Comparison of ENCODE assay signal across 16 cellular contexts in the genomic region with DNA sequence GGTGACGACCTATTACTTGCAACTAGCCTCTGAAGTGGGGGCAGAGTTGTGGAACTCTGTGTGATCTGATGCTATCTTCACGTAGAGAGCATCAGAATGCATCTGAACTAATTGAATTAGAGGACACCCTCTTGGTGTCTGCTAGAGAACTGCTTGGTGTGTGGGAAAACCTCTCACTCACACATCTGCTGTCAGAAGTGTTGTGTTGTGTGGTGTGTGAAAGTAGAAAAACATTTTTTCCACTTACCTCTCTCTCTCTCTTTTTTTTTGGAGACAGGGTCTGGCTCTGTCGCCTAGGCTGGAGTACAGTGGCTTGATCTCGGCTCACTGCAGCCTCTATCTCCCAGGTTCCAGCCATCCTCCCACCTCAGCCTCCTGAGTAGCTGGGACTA.
DNase-seq lines count a peak whose midpoint lies in the region; ATAC-seq, FAIRE-seq and TF ChIP-seq lines count a peak whose summit lies in the region.
"Had no signal": no experiment of that assay in that cellular context is flagged by ENCODE, and none has a peak within 500 bp of the region (broad histone marks: within the 10 kb centered on the region; RNA-seq: fewer than 3 reads in every experiment).

No MANE protein-coding gene starts in this region.

- DNase-seq in K562 (ENCODE audit: extremely low read depth in 1 of 4, low spot score in 3 of 4), result no peak
- DNase-seq in mesendoderm, result peak; percentile 25
- peak in 2 of 6 donors; percentile 16 to 33 for DNase-seq in pancreas
- DNase-seq in T-helper 2 cell, result no peak
- no peak for DNase-seq in AML-193 (lab: John Stamatoyannopoulos, UW)
- no peak for DNase-seq in UCSD-AML1 (lab: John Stamatoyannopoulos, UW; ENCODE audit: unreplicated experiment)
- DNase-seq: BE2C; Caco-2; CD8-positive, alpha-beta T cell; DMS53; GF-D8 had no signal

- H4K8ac ChIP-seq in mesendoderm (ENCODE audit: low read depth, low read length), result no peak overlapping the region

- in situ Hi-C loops in K562 (cut with MboI), result no loop called here

- CTCF ChIA-PET in K562 (lab: Yijun Ruan, JAX; ENCODE audit: low intra/inter-chr PET ratio), result no interaction called here

- peak; percentile 20; the same call in 1 of the 3 replicates for ATAC-seq in K562
- ATAC-seq in pancreas, result peak in 3 of 4 donors; percentile 63 to 86 (median 69)
- ATAC-seq: CD8-positive, alpha-beta T cell; HCT116 had no signal

- H3K9me3 ChIP-seq in K562 (replicated peaks; ENCODE audit: control insufficient read depth, insufficient read depth, low read depth, low read length) (no peaks in the 10 kb centered on the region), pancreas (no peaks in the 10 kb centered on the region)
- H3K9me3 ChIP-seq: BE2C, Caco-2 had no signal

- H3K4ac ChIP-seq in mesendoderm (ENCODE audit: low read depth, low read length), result no peak overlapping the region

- H4K5ac ChIP-seq in mesendoderm (ENCODE audit: low read length), result no peak overlapping the region

- H3K27me3 ChIP-seq in KMS-11 (ENCODE audit: insufficient read depth, low read depth), result no peaks in the 10 kb centered on the region
- peaks cover 23 to 55% of the 10 kb centered on the region in 2 experiments; a peak in 4 of 5 replicates for H3K27me3 ChIP-seq in K562 (ENCODE audit: control insufficient read depth in 2 of 2, insufficient read depth in 2 of 2, low read length in 2 of 2)
- no peaks in the 10 kb centered on the region for H3K27me3 ChIP-seq in mesendoderm (ENCODE audit: insufficient read depth, low read length, poor library complexity)
- H3K27me3 ChIP-seq in pancreas, result no peaks in the 10 kb centered on the region
- H3K27me3 ChIP-seq: BE2C had no signal

- POLR2A ChIA-PET in K562 (lab: Yijun Ruan, JAX), result no interaction called here

- 0 out of 2 replicates have a peak overlapping the region, but pooled peaks have one; percentile 1 for H3K4me2 ChIP-seq in KMS-11
- no peak overlapping the region; the same call in 1 of the 2 replicates for H3K4me2 ChIP-seq in K562 (ENCODE audit: insufficient read depth, low read length)
- no peak overlapping the region for H3K4me2 ChIP-seq in mesendoderm (ENCODE audit: low read length)

- TF ChIP-seq CTCF in KMS-11 (conservative IDR thresholded peaks at IDR 0.05; ENCODE audit: low read depth, low read length), result no peak
- no peak for TF ChIP-seq CTCF in K562 (IDR thresholded peaks at IDR 0.05 in 2 of 3, conservative IDR thresholded peaks at IDR 0.05 in 1 of 3; ENCODE audit: insufficient read depth in 2 of 3, low read depth in 1 of 3, low read length in 3 of 3)
- TF ChIP-seq CTCF in pancreas (IDR thresholded peaks at IDR 0.05), result no peak

- no peak overlapping the region for H3K23ac ChIP-seq in mesendoderm (ENCODE audit: low read length)

- H3K79me1 ChIP-seq in mesendoderm (ENCODE audit: low read length), result no peaks in the 10 kb centered on the region

- H2AFZ ChIP-seq in KMS-11 (ENCODE audit: low read depth) (no peak overlapping the region; the same call in 1 of the 2 replicates), K562 (ENCODE audit: low read depth, low read length) (no peak overlapping the region)

- H3K4me3 ChIP-seq in KMS-11 (IDR thresholded peaks at IDR 0.05; ENCODE audit: insufficient read depth, low read depth, low read length) (no peak overlapping the region), K562 (no peak overlapping the region), mesendoderm (ENCODE audit: low read length) (no peak overlapping the region), pancreas (no peak overlapping the region)

- intact Hi-C loops in K562 (cut with micrococcal nuclease), result no loop called here
- intact Hi-C loops in pancreas (cut with DNase I), result no loop called here

- H3K18ac ChIP-seq in mesendoderm (ENCODE audit: low read length), result no peak overlapping the region

- no peaks in the 10 kb centered on the region for H3K9me1 ChIP-seq in K562 (ENCODE audit: control insufficient read depth, insufficient read depth, low read length)

- H4K20me1 ChIP-seq in KMS-11 (ENCODE audit: insufficient read depth), result no peaks in the 10 kb centered on the region
- peaks cover 7% of the 10 kb centered on the region for H4K20me1 ChIP-seq in K562 (replicated peaks; ENCODE audit: control insufficient read depth, insufficient read depth, low read length)

- BruUV-seq in K562 (replicated peaks; lab: Mats Ljungman, UMichigan), result no TSS peak

- H3K4me1 ChIP-seq in KMS-11 (ENCODE audit: low read depth, poor library complexity, severe bottlenecking) (peaks cover 44% of the 10 kb centered on the region), K562 (replicated peaks in 1 of 2; ENCODE audit: control insufficient read depth in 2 of 2, insufficient read depth in 2 of 2, low read length in 2 of 2) (no peaks in the 10 kb centered on the region; a peak in 2 of 5 replicates), mesendoderm (ENCODE audit: control insufficient read depth, low read depth, low read length) (no peaks in the 10 kb centered on the region), pancreas (no peaks in the 10 kb centered on the region)
- H3K4me1 ChIP-seq: BE2C had no signal

- no peak overlapping the region for H3K27ac ChIP-seq in KMS-11
- no peak overlapping the region for H3K27ac ChIP-seq in K562 (ENCODE audit: extremely low read depth, low read depth, low read length)
- no peak overlapping the region for H3K27ac ChIP-seq in mesendoderm (ENCODE audit: low read depth, low read length)
- H3K27ac ChIP-seq in pancreas, result no peak overlapping the region
- H3K27ac ChIP-seq: C4-2B had no signal

- 1% methylated on average over 4 of the region's 4 CpGs for WGBS in K562 (ENCODE audit: insufficient coverage, low coverage, missing lambda C conversion rate)
- no CpG with 5 or more reads among the region's 4 CpGs for WGBS in mesendoderm (ENCODE audit: extremely low coverage, insufficient coverage, low lambda C conversion rate)
- 34 to 40% methylated on average over 4 of the region's 4 CpGs for WGBS in pancreas, 2 donors

- no peak overlapping the region for H2BK5ac ChIP-seq in mesendoderm (ENCODE audit: low read length)

- no peak overlapping the region for H2BK120ac ChIP-seq in mesendoderm (ENCODE audit: low read depth, low read length)

- no peak overlapping the region for H2BK15ac ChIP-seq in mesendoderm (replicated peaks; ENCODE audit: low read depth)

- TF ChIP-seq RAD21 in K562 (CRISPR knock-in tag; conservative IDR thresholded peaks at IDR 0.05 in 1 of 2, IDR thresholded peaks at IDR 0.05 in 1 of 2), result no peak

- H3K56ac ChIP-seq in mesendoderm (ENCODE audit: low read length), result no peak overlapping the region

- FAIRE-seq in K562 (lab: Jason Lieb, UNC), result peak; percentile 32
- no peak for FAIRE-seq in pancreas (lab: Jason Lieb, UNC)
- FAIRE-seq: A204.1, H54 had no signal

- TF ChIP-seq EP300 in K562 (IDR thresholded peaks at IDR 0.05; ENCODE audit: low read length), result no peak

- H3K79me2 ChIP-seq in KMS-11 (ENCODE audit: insufficient read depth, low read depth), result no peaks in the 10 kb centered on the region
- H3K79me2 ChIP-seq in K562 (ENCODE audit: control insufficient read depth, insufficient read depth, low read length), result no peaks in the 10 kb centered on the region
- H3K79me2 ChIP-seq in mesendoderm (ENCODE audit: control insufficient read depth, insufficient read depth, low read length), result no peaks in the 10 kb centered on the region

- no peak for TF ChIP-seq POLR2A in K562 (conservative IDR thresholded peaks at IDR 0.05)

- H3K9ac ChIP-seq in KMS-11 (no peak overlapping the region), K562 (ENCODE audit: insufficient read depth in 1 of 2, low read depth in 2 of 2, low read length in 2 of 2) (no peak overlapping the region), mesendoderm (ENCODE audit: low read length) (no peak overlapping the region)

- H3K36me3 ChIP-seq in KMS-11 (ENCODE audit: insufficient read depth), result no peaks in the 10 kb centered on the region
- H3K36me3 ChIP-seq in K562 (ENCODE audit: control insufficient read depth, insufficient read depth, low read length), result no peaks in the 10 kb centered on the region
- H3K36me3 ChIP-seq in mesendoderm (ENCODE audit: control insufficient read depth, insufficient read depth, low read length), result no peaks in the 10 kb centered on the region
- H3K36me3 ChIP-seq in pancreas, result no peaks in the 10 kb centered on the region
- H3K36me3 ChIP-seq: BE2C had no signal

- H2AK5ac ChIP-seq in mesendoderm (ENCODE audit: low read length), result no peak overlapping the region

TF ChIP-seq in K562, 482 proteins besides CTCF, POLR2A, EP300 and RAD21:
- TF ChIP-seq, protein P1, sequence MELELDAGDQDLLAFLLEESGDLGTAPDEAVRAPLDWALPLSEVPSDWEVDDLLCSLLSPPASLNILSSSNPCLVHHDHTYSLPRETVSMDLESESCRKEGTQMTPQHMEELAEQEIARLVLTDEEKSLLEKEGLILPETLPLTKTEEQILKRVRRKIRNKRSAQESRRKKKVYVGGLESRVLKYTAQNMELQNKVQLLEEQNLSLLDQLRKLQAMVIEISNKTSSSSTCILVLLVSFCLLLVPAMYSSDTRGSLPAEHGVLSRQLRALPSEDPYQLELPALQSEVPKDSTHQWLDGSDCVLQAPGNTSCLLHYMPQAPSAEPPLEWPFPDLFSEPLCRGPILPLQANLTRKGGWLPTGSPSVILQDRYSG (tag; conservative IDR thresholded peaks at IDR 0.05; ENCODE audit: low read depth), result no peak
- TF ChIP-seq SMARCC2 (IDR thresholded peaks at IDR 0.05; ENCODE audit: low read depth) (no peak), TCF7L2 (IDR thresholded peaks at IDR 0.05; ENCODE audit: low read depth, low read length) (no peak), ZNF707 (CRISPR knock-in tag; conservative IDR thresholded peaks at IDR 0.05) (no peak), RFX5 (IDR thresholded peaks at IDR 0.05; ENCODE audit: low read depth, low read length) (no peak), RBM15 (IDR thresholded peaks at IDR 0.05; ENCODE audit: insufficient read depth, low read length) (no peak), NFRKB (IDR thresholded peaks at IDR 0.05; ENCODE audit: low read depth) (no peak), PHF21A (IDR thresholded peaks at IDR 0.05; ENCODE audit: borderline replicate concordance, low read depth) (no peak), ZKSCAN3 (CRISPR knock-in tag; IDR thresholded peaks at IDR 0.05) (no peak)
TF ChIP-seq in K562: peak in this region for 0.
